Comparison of ENCODE assay signal across 18 cellular contexts in genomic region chr13:95039415-95039814, GRCh38.
DNase-seq lines count a peak whose midpoint lies in the region; ATAC-seq, FAIRE-seq and TF ChIP-seq lines count a peak whose summit lies in the region.
"Had no signal": no experiment of that assay in that cellular context is flagged by ENCODE, and none has a peak within 500 bp of the region (broad histone marks: within the 10 kb centered on the region; RNA-seq: fewer than 3 reads in every experiment).

No MANE protein-coding gene starts in this region.

- H3K4me1 Mint-ChIP-seq in HFFc6 (ENCODE audit: low read depth), result peaks cover 14% of the 10 kb centered on the region

- no peak overlapping the region for H3K9ac ChIP-seq in K562 (ENCODE audit: insufficient read depth in 1 of 2, low read depth in 2 of 2, low read length in 2 of 2)
- H3K9ac ChIP-seq: BLaER1 treated with 17β-estradiol and CSF1 and Interleukin-3, amounts not matched to agents 10 nM and 100 nM; SK-N-SH had no signal

- H3K27ac ChIP-seq in K562 (ENCODE audit: extremely low read depth, low read depth, low read length) (no peak overlapping the region), left lung (no peak overlapping the region), ascending aorta (no peak overlapping the region)
- H3K27ac ChIP-seq: A549; BLaER1 treated with 17β-estradiol and CSF1 and Interleukin-3, amounts not matched to agents 10 nM and 100 nM had no signal

- in situ Hi-C loops in K562 (cut with MboI), result no loop called here

- no peak for ATAC-seq in K562
- peak; percentile 60 for ATAC-seq in left lung
- ATAC-seq in GM21381 (IDR thresholded peaks at IDR 0.05; ENCODE audit: unreplicated experiment), result no peak
- ATAC-seq: A549; CD8-positive, alpha-beta T cell had no signal

- no peaks in the 10 kb centered on the region; the same call in 1 of the 2 replicates for H3K27me3 Mint-ChIP-seq in HFFc6 (ENCODE audit: insufficient read depth)

- H4K20me1 ChIP-seq in K562 (replicated peaks; ENCODE audit: control insufficient read depth, insufficient read depth, low read length), result no peaks in the 10 kb centered on the region
- H4K20me1 ChIP-seq: BLaER1 treated with 17β-estradiol and CSF1 and Interleukin-3, amounts not matched to agents 10 nM and 100 nM had no signal

- TF ChIP-seq POLR2A in K562 (conservative IDR thresholded peaks at IDR 0.05), result no peak

- no peak overlapping the region for H2AFZ ChIP-seq in K562 (ENCODE audit: low read depth, low read length)

- no peaks in the 10 kb centered on the region for H3K9me1 ChIP-seq in K562 (ENCODE audit: control insufficient read depth, insufficient read depth, low read length)

- DNase-seq in EL, result peak; percentile 12
- DNase-seq in HFFc6, result peak; percentile 23
- no peak for DNase-seq in K562 (ENCODE audit: extremely low read depth in 1 of 4, low spot score in 3 of 4)
- no peak for DNase-seq in left lung
- no peak for DNase-seq in ascending aorta (ENCODE audit: low spot score in 2 of 2)
- DNase-seq in ureter (ENCODE audit: low spot score), result no peak
- no peak for DNase-seq in SHP77 (lab: John Stamatoyannopoulos, UW)
- DNase-seq: CD8-positive, alpha-beta T cell; KBM-7; NCI-H1105 treated with DMSO at 0.1 percent for 48 hours; NCI-H1694; NCI-H2081 treated with DMSO at 0.1 percent for 48 hours; OCI-M1; SHP77 treated with DMSO at 0.1 percent for 48 hours; SK-N-SH had no signal

- H3K4me3 ChIP-seq in K562 (no peak overlapping the region), left lung (no peak overlapping the region), ascending aorta (no peak overlapping the region)
- H3K4me3 ChIP-seq: A549; BLaER1 treated with 17β-estradiol and CSF1 and Interleukin-3, amounts not matched to agents 10 nM and 100 nM had no signal

- CTCF ChIA-PET in K562 (lab: Yijun Ruan, JAX; ENCODE audit: low intra/inter-chr PET ratio), result no interaction called here

- H3K4me2 ChIP-seq in K562 (ENCODE audit: insufficient read depth, low read length), result no peak overlapping the region
- H3K4me2 ChIP-seq: A549; BLaER1 treated with 17β-estradiol and CSF1 and Interleukin-3, amounts not matched to agents 10 nM and 100 nM; SK-N-SH had no signal

- H3K79me2 ChIP-seq in K562 (ENCODE audit: control insufficient read depth, insufficient read depth, low read length), result no peaks in the 10 kb centered on the region

- TF ChIP-seq CTCF in HFFc6 (IDR thresholded peaks at IDR 0.05) (no peak), K562 (IDR thresholded peaks at IDR 0.05 in 2 of 3, conservative IDR thresholded peaks at IDR 0.05 in 1 of 3; ENCODE audit: insufficient read depth in 2 of 3, low read depth in 1 of 3, low read length in 3 of 3) (no peak), left lung (IDR thresholded peaks at IDR 0.05) (no peak), ascending aorta (IDR thresholded peaks at IDR 0.05) (no peak)

- POLR2A ChIA-PET in K562 (lab: Yijun Ruan, JAX), result no interaction called here

- H3K4me1 ChIP-seq in K562 (replicated peaks in 1 of 2; ENCODE audit: control insufficient read depth in 2 of 2, insufficient read depth in 2 of 2, low read length in 2 of 2) (no peaks in the 10 kb centered on the region), left lung (no peaks in the 10 kb centered on the region), ascending aorta (no peaks in the 10 kb centered on the region)
- H3K4me1 ChIP-seq: BLaER1 treated with 17β-estradiol and CSF1 and Interleukin-3, amounts not matched to agents 10 nM and 100 nM had no signal

- no peak overlapping the region for H3K4me3 Mint-ChIP-seq in HFFc6
- H3K4me3 Mint-ChIP-seq: CD8-positive, alpha-beta T cell had no signal

- WGBS in K562 (ENCODE audit: insufficient coverage, low coverage, missing lambda C conversion rate), result 86% methylated on average over 2 of the region's 2 CpGs

- peak overlapping the region; percentile 37 for H3K27ac Mint-ChIP-seq in HFFc6
- H3K27ac Mint-ChIP-seq: CD8-positive, alpha-beta T cell had no signal

- BruUV-seq in K562 (replicated peaks; lab: Mats Ljungman, UMichigan), result no TSS peak

- no peak for TF ChIP-seq EP300 in K562 (IDR thresholded peaks at IDR 0.05; ENCODE audit: low read length)

- TF ChIP-seq RAD21 in K562 (CRISPR knock-in tag; conservative IDR thresholded peaks at IDR 0.05 in 1 of 2, IDR thresholded peaks at IDR 0.05 in 1 of 2), result no peak

- H3K9me3 Mint-ChIP-seq in HFFc6, result no peaks in the 10 kb centered on the region
- H3K9me3 Mint-ChIP-seq: CD8-positive, alpha-beta T cell had no signal

- FAIRE-seq in K562 (lab: Jason Lieb, UNC), result no peak
- FAIRE-seq: A549 had no signal

- peaks cover 51% of the 10 kb centered on the region for H3K36me3 Mint-ChIP-seq in HFFc6 (ENCODE audit: low read depth)

- H3K9me3 ChIP-seq in K562 (replicated peaks; ENCODE audit: control insufficient read depth, insufficient read depth, low read depth, low read length) (no peaks in the 10 kb centered on the region), left lung (no peaks in the 10 kb centered on the region), ascending aorta (no peaks in the 10 kb centered on the region)
- H3K9me3 ChIP-seq: A549; BLaER1 treated with 17β-estradiol and CSF1 and Interleukin-3, amounts not matched to agents 10 nM and 100 nM; SK-N-SH had no signal

- H3K27me3 ChIP-seq in K562 (ENCODE audit: control insufficient read depth in 2 of 2, insufficient read depth in 2 of 2, low read length in 2 of 2), result no peaks in the 10 kb centered on the region
- H3K27me3 ChIP-seq in left lung, result no peaks in the 10 kb centered on the region
- no peaks in the 10 kb centered on the region for H3K27me3 ChIP-seq in ascending aorta
- H3K27me3 ChIP-seq: BLaER1 treated with 17β-estradiol and CSF1 and Interleukin-3, amounts not matched to agents 10 nM and 100 nM had no signal

- intact Hi-C loops in K562 (cut with micrococcal nuclease), result no loop called here
- intact Hi-C loops in left lung (cut with DNase I), result no loop called here
- intact Hi-C loops in ascending aorta (cut with DNase I), result no loop called here

- H3K36me3 ChIP-seq in K562 (ENCODE audit: control insufficient read depth, insufficient read depth, low read length) (peaks cover 60% of the 10 kb centered on the region; the same call in 2 of the 3 replicates), left lung (peaks cover 0 to 37% of the 10 kb centered on the region in 2 donors), ascending aorta (no peaks in the 10 kb centered on the region)

TF ChIP-seq in K562, 482 proteins besides CTCF, POLR2A, EP300 and RAD21:
- TF ChIP-seq FOXP4 (CRISPR knock-in tag; IDR thresholded peaks at IDR 0.05; ENCODE audit: borderline replicate concordance) (no peak), AFF4 (CRISPR knock-in tag; IDR thresholded peaks at IDR 0.05) (no peak), NFIC (IDR thresholded peaks at IDR 0.05) (peak; percentile 42)

Comparison
In these comparisons a context has a peak if more than half of its experiments do, and no peak if none do; other contexts are left out.
1. DNase-seq: peak in EL (single experiment) and HFFc6 (single experiment); none in K562 (0 of 4), left lung (0 of 2), ascending aorta (0 of 2), ureter (single experiment) and SHP77 (0 of 2).